In the genomic region with DNA sequence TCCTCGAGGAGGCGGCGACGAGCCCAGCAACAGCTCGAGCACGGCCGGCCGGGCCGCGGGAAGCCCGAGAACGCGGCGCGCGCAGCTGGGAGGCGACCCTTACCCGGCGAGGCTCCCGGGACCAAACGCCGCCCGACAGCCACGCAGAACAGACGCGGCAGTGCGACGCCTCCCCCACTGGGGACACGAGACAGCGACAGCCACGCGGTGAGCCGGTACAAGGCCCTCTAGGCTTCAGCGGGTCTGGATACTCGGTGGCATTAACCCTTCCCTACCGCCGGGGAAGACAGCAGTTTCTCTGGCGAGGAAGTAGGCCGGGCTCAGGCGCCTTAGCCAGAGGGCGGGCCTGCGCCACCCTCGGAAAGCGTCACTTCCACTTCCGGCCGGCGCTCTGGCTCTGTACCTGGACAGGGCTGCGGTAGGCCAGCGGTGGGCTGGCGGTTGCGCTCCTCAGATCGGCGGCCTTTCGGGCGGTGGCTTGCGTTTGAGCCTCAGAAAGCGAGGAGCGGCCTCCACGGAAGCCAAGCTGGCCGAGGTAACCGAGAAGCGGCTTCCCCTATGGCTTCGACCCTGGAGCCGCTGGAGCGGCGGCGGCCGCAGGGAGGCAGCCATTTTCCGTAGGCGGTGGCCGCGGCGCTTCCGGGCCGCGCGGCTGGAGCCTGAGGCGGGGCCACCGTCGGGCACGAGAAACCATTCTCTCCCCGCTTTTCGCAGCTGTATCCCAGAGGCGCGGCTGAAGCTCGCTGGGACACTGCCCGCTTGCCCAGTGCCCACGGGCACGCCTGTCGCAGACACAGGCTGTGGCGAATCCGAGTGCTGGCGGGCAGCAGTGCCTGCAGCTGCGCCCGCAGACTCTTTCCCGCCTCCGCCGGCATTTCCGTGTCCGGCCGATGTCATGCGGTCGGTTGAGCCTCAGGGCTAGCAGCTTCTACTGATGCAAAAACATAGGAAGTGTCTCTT, we compare ENCODE assay signal across 8 cellular contexts. TPM values are rescaled to one million over a fixed set of nuclear protein-coding genes. Genes with fewer than 3 reads are reported as not detected.
DNase-seq lines count a peak whose midpoint lies in the region; ATAC-seq and TF ChIP-seq lines count a peak whose summit lies in the region.

A gene with protein sequence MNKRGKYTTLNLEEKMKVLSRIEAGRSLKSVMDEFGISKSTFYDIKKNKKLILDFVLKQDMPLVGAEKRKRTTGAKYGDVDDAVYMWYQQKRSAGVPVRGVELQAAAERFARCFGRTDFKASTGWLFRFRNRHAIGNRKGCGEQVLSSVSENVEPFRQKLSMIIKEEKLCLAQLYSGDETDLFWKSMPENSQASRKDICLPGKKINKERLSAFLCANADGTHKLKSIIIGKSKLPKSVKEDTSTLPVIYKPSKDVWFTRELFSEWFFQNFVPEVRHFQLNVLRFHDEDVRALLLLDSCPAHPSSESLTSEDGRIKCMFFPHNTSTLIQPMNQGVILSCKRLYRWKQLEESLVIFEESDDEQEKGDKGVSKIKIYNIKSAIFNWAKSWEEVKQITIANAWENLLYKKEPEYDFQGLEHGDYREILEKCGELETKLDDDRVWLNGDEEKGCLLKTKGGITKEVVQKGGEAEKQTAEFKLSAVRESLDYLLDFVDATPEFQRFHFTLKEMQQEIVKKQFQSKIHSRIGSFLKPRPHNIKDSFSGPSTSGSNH (minus strand): TSS at position 322 of the 960 bp plus-strand sequence. CDS start 4,816 bp downstream, outside the sequence.
ZNF75A (plus strand) TSS at position 389 of the 960 bp plus-strand sequence. CDS start 2,932 bp downstream, outside the sequence.

- intact Hi-C loops in left ventricle myocardium superior (cut with micrococcal nuclease) = no loop called here
- intact Hi-C loops in prostate gland (cut with DNase I) = loop anchor here (2.0 to 10.0 kb wide), 2 partner anchors 23 to 99 kb away; partner anchors contain the start of genes ZNF174, ZNF263 and ZSCAN32

- H3K4me1 ChIP-seq in prostate gland (replicated peaks) = no peaks in the 10 kb centered on the region

- TF ChIP-seq CTCF in GM10266 (IDR thresholded peaks at IDR 0.05; ENCODE audit: control insufficient read depth, insufficient read depth, low read depth, missing control alignments) (peak; percentile 16), prostate gland (IDR thresholded peaks at IDR 0.05) (peak in 3 of 4 experiments; percentile 12 to 44 (median 38))

- WGBS in prostate gland = under 1% methylated on average over 68 of the region's 103 CpGs

- peak; percentile 57 for TF ChIP-seq POLR2A in prostate gland (IDR thresholded peaks at IDR 0.05)

- peaks cover 4 to 8% of the 10 kb centered on the region in 2 donors for H3K36me3 ChIP-seq in prostate gland

- peaks cover 3% of the 10 kb centered on the region for H3K9me3 ChIP-seq in prostate gland

- peak within 1 kb of the TSS; percentile 73 to 78 for H3K4me3 ChIP-seq in prostate gland

- H3K27ac ChIP-seq in prostate gland = peak within 1 kb of the TSS; percentile 91 to 93

- ATAC-seq in HG02588 (IDR thresholded peaks at IDR 0.05; ENCODE audit: unreplicated experiment) = peak; percentile 93
- ATAC-seq in left ventricle myocardium superior = peak; percentile 99

- DNase-seq in GM10266 (ENCODE audit: extremely low spot score) = peak; percentile 93
- DNase-seq in NCI-H1105 treated with DMSO at 0.1 percent for 48 hours (lab: John Stamatoyannopoulos, UW) = peak; percentile 77
- peak; percentile 66 to 93 (median 77) for DNase-seq in T-helper 1 cell
- DNase-seq in amniotic stem cell (lab: John Stamatoyannopoulos, UW) = peak; percentile 68
- DNase-seq in left ventricle myocardium superior = peak; percentile 93
- peak; percentile 82 for DNase-seq in prostate gland (ENCODE audit: low spot score)
- peak; percentile 86 for DNase-seq in ureter (ENCODE audit: low spot score)

- H3K27me3 ChIP-seq in prostate gland (replicated peaks; ENCODE audit: insufficient read depth) = no peaks in the 10 kb centered on the region

RNA-seq across cellular contexts. Expression of the first gene that starts in this region (rescaled TPM):
- total RNA-seq in left ventricle myocardium superior (7.6 TPM), prostate gland (10 to 100 TPM in 1 of 2 donors, 1 to 10 TPM in 1; 4.4 to 15.5 TPM), ureter (5.3 TPM)

RNA-seq across cellular contexts. Expression of gene ZNF75A, which starts in this region (rescaled TPM):
- 21.1 TPM for total RNA-seq in left ventricle myocardium superior
- 10 to 100 TPM; 34.9 to 41.5 TPM for total RNA-seq in prostate gland
- 36.7 TPM for total RNA-seq in ureter

Comparison
In these comparisons a context has a peak if more than half of its experiments do, and no peak if none do; other contexts are left out.
1. Peak in every context shown above with its lines: DNase-seq, ATAC-seq, H3K4me3 ChIP-seq and H3K27ac ChIP-seq.